10 cellular contexts compared by ENCODE assay signal in genomic region chr2:28511871-28512606, GRCh38. TPM values are rescaled to one million over a fixed set of nuclear protein-coding genes. Genes with fewer than 3 reads are reported as not detected.
"Had no signal": no experiment of that assay in that cellular context is flagged by ENCODE, and none has a peak within 500 bp of the region (broad histone marks: within the 10 kb centered on the region; RNA-seq: fewer than 3 reads in every experiment).

No MANE protein-coding gene starts in this region.

- H3K9me3 ChIP-seq: HAP-1 had no signal

- FAIRE-seq: H1, HTR-8/SVneo had no signal

- H2AFZ ChIP-seq: GM23338 had no signal

- H3K9ac ChIP-seq: KMS-11 had no signal

- DNase-seq: H7, KBM-7 had no signal

- H3K4me1 Mint-ChIP-seq: GM23338, IgD-negative memory B cell had no signal

- H3K27ac ChIP-seq: KMS-11 had no signal

- ATAC-seq: GM23338, HCT116 had no signal

- H3K4me2 ChIP-seq: GM23338, KMS-11 had no signal

- H3K4me3 Mint-ChIP-seq: GM23338 had no signal

- H3K27ac Mint-ChIP-seq: GM23338 had no signal

- H3K4me1 ChIP-seq: HAP-1 had no signal

- H3K4me3 ChIP-seq: GM23338, HAP-1 had no signal

- H3K36me3 ChIP-seq: HAP-1 had no signal

- H3K36me3 Mint-ChIP-seq: IgD-negative memory B cell had no signal

RNA-seq across cellular contexts. Expression of gene PLB1, which starts 16.2 kb away (rescaled TPM):
- total RNA-seq: H7, HT-29 had no signal
- polyA plus RNA-seq: IgD-negative memory B cell had no signal
